In the genomic region with DNA sequence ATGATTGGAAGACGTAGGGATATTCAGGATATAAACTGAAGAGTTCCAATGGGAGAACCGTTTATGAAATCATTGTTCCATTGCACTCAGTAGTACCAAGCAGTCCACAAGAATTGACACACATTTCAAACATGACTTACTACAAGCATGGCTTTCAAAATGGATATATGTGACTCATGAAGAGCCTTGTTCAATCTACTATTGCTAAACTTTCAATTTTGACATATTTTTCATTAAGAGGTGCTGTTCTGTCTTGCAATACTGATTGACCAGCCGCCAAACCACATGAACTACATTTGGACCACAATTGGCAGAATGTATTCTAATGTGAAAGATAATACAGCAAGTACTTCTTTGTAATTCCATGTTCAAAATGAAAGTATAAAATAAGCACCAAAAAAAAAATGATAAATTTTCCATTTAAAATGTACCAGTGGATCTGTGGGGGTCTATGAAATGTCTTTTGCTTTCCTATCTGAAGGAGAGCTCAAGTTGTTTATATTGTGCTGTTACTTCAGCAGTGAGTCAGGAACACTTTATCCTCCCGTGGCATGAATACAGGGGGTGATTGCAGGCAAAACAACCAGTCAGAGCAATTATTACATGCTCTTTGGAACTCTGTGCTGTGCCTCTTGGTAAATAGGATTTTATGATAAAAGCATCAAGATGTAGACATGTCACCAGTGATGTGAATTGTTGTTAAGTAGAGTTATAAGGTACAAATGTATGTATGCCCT, we compare ENCODE assay signal across 14 cellular contexts.
A peak's percentile ranks its signal among the peaks of the same experiment; 100 is the strongest.
DNase-seq lines count a peak whose midpoint lies in the region; ATAC-seq, FAIRE-seq and TF ChIP-seq lines count a peak whose summit lies in the region.
"Had no signal": no experiment of that assay in that cellular context is flagged by ENCODE, and none has a peak within 500 bp of the region (broad histone marks: within the 10 kb centered on the region; RNA-seq: fewer than 3 reads in every experiment).

No MANE protein-coding gene starts in this region.

- in situ Hi-C loops in IMR-90 (cut with MboI; ENCODE audit: low sequenced_read_pairs), result no loop called here

- no peak overlapping the region for H2BK15ac ChIP-seq in IMR-90 (ENCODE audit: low read depth, low read length)

- ATAC-seq in IMR-90 (ENCODE audit: low read depth), result peak; percentile 79
- peak; percentile 67 for ATAC-seq in left lobe of liver
- ATAC-seq in HG03135 (IDR thresholded peaks at IDR 0.05; ENCODE audit: unreplicated experiment), result no peak
- ATAC-seq: activated naive CD8-positive, alpha-beta T cell treated with anti-CD3 and anti-CD28 coated beads, Interleukin-2, amount 50 U/mL, for 24 hours had no signal

- no peak overlapping the region for H3K4ac ChIP-seq in IMR-90 (ENCODE audit: low read depth, low read length)

- H4K8ac ChIP-seq in IMR-90 (ENCODE audit: low read depth in 2 of 2, low read length in 2 of 2), result no peak overlapping the region

- TF ChIP-seq RAD21 in IMR-90 (IDR thresholded peaks at IDR 0.05; ENCODE audit: low read length), result no peak

- H3K4me1 ChIP-seq in IMR-90 (ENCODE audit: control insufficient read depth, insufficient read depth, low read length) (peaks cover 5% of the 10 kb centered on the region; the same call in 1 of the 2 replicates), subcutaneous abdominal adipose tissue (ENCODE audit: control insufficient read depth in 5 of 5, insufficient read depth in 5 of 5, low read length in 5 of 5) (peaks cover 0 to 28% (median 12%) of the 10 kb centered on the region in 5 donors)

- no peak overlapping the region for H2BK120ac ChIP-seq in IMR-90 (ENCODE audit: low read depth, low read length)

- H2AK9ac ChIP-seq in IMR-90 (replicated peaks; ENCODE audit: low read depth, low read length, poor library complexity), result no peak overlapping the region

- H2BK20ac ChIP-seq in IMR-90 (ENCODE audit: low read depth, low read length), result no peak overlapping the region

- H3K56ac ChIP-seq in IMR-90 (ENCODE audit: extremely low read depth, insufficient read depth, low read length), result no peak overlapping the region

- intact Hi-C loops in IMR-90 (cut with micrococcal nuclease), result no loop called here

- H3K14ac ChIP-seq in IMR-90 (replicated peaks; ENCODE audit: low read depth, low read length), result no peak overlapping the region

- H3K9me3 ChIP-seq in IMR-90 (ENCODE audit: control insufficient read depth, insufficient read depth, low read length), result no peaks in the 10 kb centered on the region
- H3K9me3 ChIP-seq in subcutaneous abdominal adipose tissue (ENCODE audit: control insufficient read depth in 5 of 5, low read length in 5 of 5), result peaks cover 0 to 10% (median 0%) of the 10 kb centered on the region in 5 donors

- TF ChIP-seq POLR2A in IMR-90 (IDR thresholded peaks at IDR 0.05; ENCODE audit: low read depth, low read length), result no peak
- TF ChIP-seq POLR2A in GM12892 (IDR thresholded peaks at IDR 0.05; ENCODE audit: low read depth, low read length), result no peak

- no peak overlapping the region for H3K9ac ChIP-seq in IMR-90 (ENCODE audit: low read depth, low read length)
- H3K9ac ChIP-seq in subcutaneous abdominal adipose tissue (ENCODE audit: low read length in 5 of 5), result peak overlapping the region in 1 of 5 donors; percentile 11

- no peak for FAIRE-seq in GM12892 (lab: Jason Lieb, UNC)
- FAIRE-seq: H1 had no signal

- no peaks in the 10 kb centered on the region for H3K36me3 ChIP-seq in IMR-90 (ENCODE audit: control insufficient read depth, insufficient read depth, low read length)
- H3K36me3 ChIP-seq in subcutaneous abdominal adipose tissue (ENCODE audit: control insufficient read depth in 5 of 5, insufficient read depth in 5 of 5, low read length in 5 of 5), result no peaks in the 10 kb centered on the region
- H3K36me3 ChIP-seq: thoracic aorta had no signal

- H3K23ac ChIP-seq in IMR-90 (ENCODE audit: low read depth, low read length), result no peak overlapping the region

- H3K27me3 ChIP-seq in IMR-90 (ENCODE audit: control insufficient read depth, insufficient read depth, low read length), result no peaks in the 10 kb centered on the region
- no peaks in the 10 kb centered on the region for H3K27me3 ChIP-seq in subcutaneous abdominal adipose tissue (ENCODE audit: control insufficient read depth in 5 of 5, insufficient read depth in 4 of 5, low read length in 5 of 5)

- no TSS peak for BruUV-seq in IMR-90 (replicated peaks; lab: Mats Ljungman, UMichigan)

- H2AFZ ChIP-seq in IMR-90 (replicated peaks; ENCODE audit: low read length, poor library complexity), result no peak overlapping the region

- peak overlapping the region; percentile 48 for H2BK5ac ChIP-seq in IMR-90 (ENCODE audit: low read depth, low read length, poor library complexity, severe bottlenecking)

- POLR2A ChIA-PET in IMR-90 (lab: Charles Lee; ENCODE audit: unreplicated experiment), result no interaction called here

- no peak overlapping the region for H3K27ac ChIP-seq in IMR-90 (ENCODE audit: insufficient read depth, low read length)
- peak overlapping the region; percentile 26 for H3K27ac ChIP-seq in subcutaneous abdominal adipose tissue (ENCODE audit: low read depth, low read length)
- H3K27ac ChIP-seq: SK-N-MC, thoracic aorta had no signal

- H3K4me3 ChIP-seq in IMR-90 (ENCODE audit: insufficient read depth, low read depth, low read length) (no peak overlapping the region), cardiac fibroblast (replicated peaks in 1 of 2; ENCODE audit: low read depth in 2 of 2, low read length in 2 of 2) (no peak overlapping the region), subcutaneous abdominal adipose tissue (ENCODE audit: low read depth in 1 of 5, low read length in 5 of 5) (no peak overlapping the region)
- H3K4me3 ChIP-seq: SK-N-MC, thoracic aorta had no signal

- CTCF ChIA-PET in IMR-90 (lab: Yijun Ruan, JAX), result interaction anchor here (0.6 to 1.6 kb wide), 3 partner anchors 11 to 405 kb away, joined by 3 to 6 read pairs (median 3); no protein-coding TSS in a partner anchor

- DNase-seq in IMR-90 (peak; percentile 70), cardiac fibroblast (ENCODE audit: low read depth in 2 of 2) (peak; percentile 46 to 79), left lobe of liver (ENCODE audit: low spot score) (no peak), GM19238 (ENCODE audit: insufficient read length, low spot score) (no peak), GM12892 (ENCODE audit: insufficient read length) (no peak)
- DNase-seq: activated CD8-positive, alpha-beta memory T cell treated with anti-CD3 and anti-CD28 coated beads, Interleukin-2, amount 50 U/mL, for 48 hours; activated naive CD8-positive, alpha-beta T cell treated with anti-CD3 and anti-CD28 coated beads, Interleukin-2, amount 50 U/mL, for 24 hours; DMS 273 treated with DMSO at 0.1 percent for 48 hours; NCI-H1694 had no signal

- TF ChIP-seq CTCF in IMR-90 (conservative IDR thresholded peaks at IDR 0.05; ENCODE audit: low read depth, low read length) (no peak), cardiac fibroblast (IDR thresholded peaks at IDR 0.05; ENCODE audit: low read depth, low read length) (no peak)

- WGBS in IMR-90 (ENCODE audit: extremely low coverage in 2 of 2, insufficient read length in 1 of 2), 2 experiments, result no CpG with 5 or more reads among the region's 4 CpGs

- dilution Hi-C loops in IMR-90 (cut with HindIII; ENCODE audit: low sequenced_read_pairs, unreplicated experiment), result no loop called here

- H3K4me2 ChIP-seq in IMR-90 (ENCODE audit: low read depth, low read length), result peak overlapping the region; percentile 74

- peak overlapping the region; percentile 67; the same call in 1 of the 2 replicates for H3K18ac ChIP-seq in IMR-90 (ENCODE audit: low read depth, low read length)

- H3K9me1 ChIP-seq in IMR-90 (ENCODE audit: insufficient read depth, low read length), result peaks cover 3% of the 10 kb centered on the region; the same call in 1 of the 2 replicates

- peak overlapping the region; percentile 43; the same call in 1 of the 2 replicates for H4K5ac ChIP-seq in IMR-90 (ENCODE audit: low read depth, low read length)

- H2AK5ac ChIP-seq in IMR-90 (ENCODE audit: low read depth, low read length), result no peak overlapping the region

- H3K79me1 ChIP-seq in IMR-90 (ENCODE audit: low read depth in 1 of 2, low read length in 2 of 2), result no peaks in the 10 kb centered on the region

- no peak overlapping the region for H4K91ac ChIP-seq in IMR-90 (ENCODE audit: insufficient read depth, low read depth, low read length)

- no peaks in the 10 kb centered on the region for H4K20me1 ChIP-seq in IMR-90 (ENCODE audit: insufficient read depth, low read length)

TF ChIP-seq in IMR-90, 13 proteins besides CTCF, POLR2A, EP300 and RAD21:
- TF ChIP-seq CHD1 (IDR thresholded peaks at IDR 0.05; ENCODE audit: low read depth, low read length) (no peak), SMC3 (IDR thresholded peaks at IDR 0.05; ENCODE audit: low read depth, low read length) (no peak), RFX5 (IDR thresholded peaks at IDR 0.05; ENCODE audit: low read depth, low read length) (no peak), MAFK (IDR thresholded peaks at IDR 0.05; ENCODE audit: low read depth, low read length) (no peak), CEBPB (IDR thresholded peaks at IDR 0.05; ENCODE audit: low read depth, low read length) (peak; percentile 41; the same call in 1 of the 2 replicates), MAZ (IDR thresholded peaks at IDR 0.05; ENCODE audit: borderline replicate concordance, low read depth, low read length) (no peak), FOS (IDR thresholded peaks at IDR 0.05; ENCODE audit: low read depth, low read length) (peak; percentile 59; the same call in 1 of the 2 replicates)

Comparison
In these comparisons a context has a peak if more than half of its experiments do, and no peak if none do; other contexts are left out.
1. DNase-seq: peak in IMR-90 (single experiment) and cardiac fibroblast (2 of 2); none in left lobe of liver (single experiment), GM19238 (single experiment) and GM12892 (single experiment).